Comparison of ENCODE assay signal across 17 cellular contexts in genomic region chr20:38315290-38315966, GRCh38. TPM values are rescaled to one million over a fixed set of nuclear protein-coding genes. Genes with fewer than 3 reads are reported as not detected.
DNase-seq lines count a peak whose midpoint lies in the region; ATAC-seq and TF ChIP-seq lines count a peak whose summit lies in the region.
"Had no signal": no experiment of that assay in that cellular context is flagged by ENCODE, and none has a peak within 500 bp of the region (broad histone marks: within the 10 kb centered on the region; RNA-seq: fewer than 3 reads in every experiment).

No MANE protein-coding gene starts in this region.

- H3K9me3 Mint-ChIP-seq in HFFc6: no peaks in the 10 kb centered on the region
- H3K9me3 Mint-ChIP-seq: WTC11 had no signal

- in situ Hi-C loops in G401 (cut with HindIII; ENCODE audit: low sequenced_read_pairs): no loop called here

- peaks cover 3% of the 10 kb centered on the region for H3K9me3 ChIP-seq in WERI-Rb-1 (ENCODE audit: severe bottlenecking)
- H3K9me3 ChIP-seq: Peyer's patch, transverse colon had no signal

- no peaks in the 10 kb centered on the region for H3K27me3 ChIP-seq in WERI-Rb-1 (ENCODE audit: insufficient read depth, low read depth, severe bottlenecking)
- H3K27me3 ChIP-seq: Peyer's patch had no signal

- no peak overlapping the region for H3K4me3 Mint-ChIP-seq in HFFc6
- H3K4me3 Mint-ChIP-seq: activated T-cell treated with anti-CD3 and anti-CD28 coated beads, Interleukin-2, amount 50 U/mL, for 24 hours; WTC11 had no signal

- peaks cover 30% of the 10 kb centered on the region for H3K27me3 Mint-ChIP-seq in HFFc6 (ENCODE audit: insufficient read depth)

- peaks cover 9% of the 10 kb centered on the region for H3K4me1 Mint-ChIP-seq in HFFc6 (ENCODE audit: low read depth)
- H3K4me1 Mint-ChIP-seq: WTC11 had no signal

- H3K4me3 ChIP-seq in AG09309 (ENCODE audit: control insufficient read depth, low read depth, low read length) (no peak overlapping the region), WERI-Rb-1 (ENCODE audit: low read depth, low read length) (no peak overlapping the region)
- H3K4me3 ChIP-seq: Peyer's patch, transverse colon had no signal

- H3K36me3 ChIP-seq in WERI-Rb-1: no peaks in the 10 kb centered on the region
- H3K36me3 ChIP-seq: Peyer's patch, transverse colon had no signal

- ATAC-seq in GM18502 (IDR thresholded peaks at IDR 0.05; ENCODE audit: poor library complexity, unreplicated experiment): no peak
- no peak for ATAC-seq in HG02588 (IDR thresholded peaks at IDR 0.05; ENCODE audit: unreplicated experiment)
- no peak for ATAC-seq in HG02885 (IDR thresholded peaks at IDR 0.05; ENCODE audit: poor library complexity, unreplicated experiment)
- ATAC-seq: WTC11 had no signal

- no peak overlapping the region for H3K27ac ChIP-seq in WERI-Rb-1
- H3K27ac ChIP-seq: Peyer's patch, transverse colon had no signal

- H3K27ac Mint-ChIP-seq in HFFc6: no peak overlapping the region
- H3K27ac Mint-ChIP-seq: activated T-cell treated with anti-CD3 and anti-CD28 coated beads, Interleukin-2, amount 50 U/mL, for 24 hours; WTC11 had no signal

- DNase-seq in AG09309 (ENCODE audit: low read depth) (no peak), HFFc6 (peak; percentile 35), WERI-Rb-1 (peak; percentile 79), inferior parietal cortex (ENCODE audit: extremely low spot score) (peak; percentile 41), G401 (ENCODE audit: low spot score) (no peak)
- DNase-seq: activated T-cell treated with anti-CD3 and anti-CD28 coated beads, Interleukin-2, amount 50 U/mL, for 24 hours; central memory CD4-positive, alpha-beta T cell; COR-L47; NCI-H1092; Peyer's patch; transverse colon had no signal

- peak; percentile 39 for TF ChIP-seq CTCF in AG09309 (IDR thresholded peaks at IDR 0.05; ENCODE audit: control insufficient read depth, insufficient read depth, low read depth, low read length, missing control alignments)
- TF ChIP-seq CTCF in HFFc6 (IDR thresholded peaks at IDR 0.05): peak; percentile 40; the same call in 1 of the 2 replicates
- TF ChIP-seq CTCF in WERI-Rb-1 (IDR thresholded peaks at IDR 0.05; ENCODE audit: low read depth, low read length): peak; percentile 80

- H3K36me3 Mint-ChIP-seq in HFFc6 (ENCODE audit: low read depth): no peaks in the 10 kb centered on the region
- H3K36me3 Mint-ChIP-seq: WTC11 had no signal

RNA-seq across cellular contexts. Expression of gene BPI, which starts 11.5 kb away (rescaled TPM):
- total RNA-seq in HFFc6 (2021; fragmentation: NEBNext Ultra II Directional; extraction: Animal tissue kit (Norgen Biotek cat#: 25700)): not detected
- total RNA-seq in G401 (2014; rRNA removed; shearing (Covaris generic)): not detected in 2 replicates
- total RNA-seq: mesenteric fat pad, Peyer's patch, renal cortical epithelial cell, transverse colon, WTC11 had no signal

RNA-seq across cellular contexts. Expression of gene LBP, which starts 30.9 kb away (rescaled TPM):
- total RNA-seq in HFFc6 (2021; fragmentation: NEBNext Ultra II Directional; extraction: Animal tissue kit (Norgen Biotek cat#: 25700)): not detected
- not detected in 2 replicates for total RNA-seq in G401 (2014; rRNA removed; shearing (Covaris generic))
- total RNA-seq: Peyer's patch, transverse colon had no signal

RNA-seq across cellular contexts. Expression of gene KIAA1755, which starts 54.9 kb away (rescaled TPM):
- total RNA-seq in HFFc6 (2021; fragmentation: NEBNext Ultra II Directional; extraction: Animal tissue kit (Norgen Biotek cat#: 25700)): 1 to 10 TPM; 1.2 to 4.4 (median 2.2) TPM
- total RNA-seq in G401 (2014; rRNA removed; shearing (Covaris generic)): not detected in 2 replicates
- total RNA-seq: renal cortical epithelial cell had no signal

Comparison
In these comparisons a context has a peak if more than half of its experiments do, and no peak if none do; other contexts are left out.
1. DNase-seq: peak in HFFc6 (single experiment), WERI-Rb-1 (single experiment) and inferior parietal cortex (single experiment); none in AG09309 (single experiment) and G401 (single experiment).
2. Peak in every context shown above with its lines, with median percentiles within 50 percentile points of each other: CTCF ChIP-seq.